Comparison of ENCODE assay signal across 15 cellular contexts in genomic region chr2:138649571-138649970, GRCh38.
"Had no signal": no experiment of that assay in that cellular context is flagged by ENCODE, and none has a peak within 500 bp of the region (broad histone marks: within the 10 kb centered on the region; RNA-seq: fewer than 3 reads in every experiment).

No MANE protein-coding gene starts in this region.

- H3K4me1 ChIP-seq: psoas muscle, right lobe of liver, tibial artery, upper lobe of left lung, uterus had no signal

- H3K36me3 ChIP-seq: neutrophil, right lobe of liver, tibial artery, upper lobe of left lung, uterus had no signal

- H3K4me3 ChIP-seq: psoas muscle, right lobe of liver, tibial artery, upper lobe of left lung, uterus had no signal

- ATAC-seq: effector memory CD8-positive, alpha-beta T cell; left colon; naive thymus-derived CD8-positive, alpha-beta T cell; psoas muscle; right lobe of liver; stimulated activated memory B cell treated with anti-CD40 and anti-IgM and Interleukin-4, amounts not matched to agents 10 μg/mL and 1 μg/mL and 100 μg/mL, for 72 hours had no signal

- H3K27me3 ChIP-seq: neutrophil, right lobe of liver, tibial artery, upper lobe of left lung, uterus had no signal

- DNase-seq: effector memory CD8-positive, alpha-beta T cell; erythroblast; head of caudate nucleus; hippocampal formation; left colon; naive thymus-derived CD8-positive, alpha-beta T cell; psoas muscle; retina; right lobe of liver; stimulated activated CD4-positive, alpha-beta T cell treated with anti-CD3 and anti-CD28 coated beads, Interleukin-4, amount 100 ng/mL, for 1 hour; tibial artery; upper lobe of left lung; uterus had no signal

- H3K27ac ChIP-seq: neutrophil, psoas muscle, right lobe of liver, tibial artery, upper lobe of left lung, uterus had no signal

- H3K9me3 ChIP-seq: neutrophil, psoas muscle, right lobe of liver, tibial artery, upper lobe of left lung, uterus had no signal
